Comparison of ENCODE assay signal across 15 cellular contexts in the genomic region with DNA sequence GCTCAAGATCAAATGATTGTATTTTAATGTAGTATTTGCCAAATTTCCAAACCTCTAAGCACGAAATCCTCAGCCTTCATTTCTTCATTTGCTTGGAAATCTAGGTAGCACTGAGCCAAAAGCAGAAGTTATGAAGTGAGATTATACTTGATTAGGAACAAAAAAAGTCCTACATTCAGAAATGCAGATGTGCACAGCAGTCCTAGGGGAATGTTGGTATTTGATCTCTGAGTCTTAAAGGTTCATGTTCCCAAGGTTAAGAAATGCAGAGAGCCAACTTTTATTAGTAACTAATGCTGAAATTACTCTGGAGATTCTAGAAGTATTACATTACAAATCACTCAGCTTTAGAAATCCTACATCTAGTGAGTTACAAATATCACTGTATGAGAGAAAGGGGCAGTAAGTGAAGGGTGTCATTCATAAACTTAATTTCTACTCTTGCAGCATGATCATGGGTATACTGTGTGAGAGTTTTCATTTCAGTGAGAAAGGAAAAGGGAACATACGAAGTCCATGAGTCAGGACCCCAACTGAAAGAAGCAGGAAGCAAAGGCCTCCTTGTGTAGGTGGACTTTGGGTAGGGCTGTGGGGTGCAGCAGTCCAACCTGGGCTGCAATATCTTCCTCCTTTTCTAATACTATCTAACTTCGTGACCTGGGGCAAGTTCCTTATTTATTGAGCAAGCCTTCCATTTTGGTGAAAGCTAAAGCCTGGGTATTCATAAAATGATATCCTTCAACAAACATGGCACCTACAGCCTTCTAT.
DNase-seq lines count a peak whose midpoint lies in the region; ATAC-seq, FAIRE-seq and TF ChIP-seq lines count a peak whose summit lies in the region.
"Had no signal": no experiment of that assay in that cellular context is flagged by ENCODE, and none has a peak within 500 bp of the region (broad histone marks: within the 10 kb centered on the region; RNA-seq: fewer than 3 reads in every experiment).

No MANE protein-coding gene starts in this region.

- H3K4me1 ChIP-seq in adipocyte (ENCODE audit: control insufficient read depth, insufficient read depth, low read length): peaks cover 24% of the 10 kb centered on the region
- no peaks in the 10 kb centered on the region for H3K4me1 ChIP-seq in small intestine (ENCODE audit: control insufficient read depth in 2 of 2, insufficient read depth in 1 of 2, low read depth in 1 of 2, low read length in 1 of 2)

- intact Hi-C loops in left colon (cut with DNase I, micrococcal nuclease) (no loop called here), lower leg skin (cut with DNase I; ENCODE audit: low total_unique reads) (no loop called here)

- TF ChIP-seq POLR2A in NB4 (IDR thresholded peaks at IDR 0.05; ENCODE audit: extremely low read depth, insufficient read length): no peak
- TF ChIP-seq POLR2A in lower leg skin (IDR thresholded peaks at IDR 0.05): no peak

- H3K4me3 ChIP-seq in NB4 (ENCODE audit: low read depth, low read length) (no peak overlapping the region), adipocyte (ENCODE audit: low read length) (peak overlapping the region; percentile 14), small intestine (ENCODE audit: low read depth in 1 of 2, low read length in 2 of 2) (no peak overlapping the region), lower leg skin (ENCODE audit: low read depth, poor library complexity, severe bottlenecking) (no peak overlapping the region)

- H3K27ac ChIP-seq in small intestine (ENCODE audit: low read depth in 1 of 2, low read length in 1 of 2): no peak overlapping the region

- H3K9ac ChIP-seq in adipocyte (ENCODE audit: low read length): peak overlapping the region; percentile 28

- H3K9me3 ChIP-seq in adipocyte (ENCODE audit: control insufficient read depth, low read length) (no peaks in the 10 kb centered on the region), small intestine (ENCODE audit: control insufficient read depth, low read depth) (no peaks in the 10 kb centered on the region)
- H3K9me3 ChIP-seq: BE2C had no signal

- no peaks in the 10 kb centered on the region for H3K27me3 ChIP-seq in adipocyte (replicated peaks; ENCODE audit: control insufficient read depth, insufficient read depth, low read length)
- no peaks in the 10 kb centered on the region for H3K27me3 ChIP-seq in small intestine (ENCODE audit: control insufficient read depth in 2 of 2, insufficient read depth in 2 of 2, low read length in 2 of 2)
- H3K27me3 ChIP-seq: BE2C had no signal

- no peak for TF ChIP-seq CTCF in NB4 (IDR thresholded peaks at IDR 0.05; ENCODE audit: low read depth, low read length)
- TF ChIP-seq CTCF in lower leg skin (IDR thresholded peaks at IDR 0.05): no peak

- H3K36me3 ChIP-seq in adipocyte (ENCODE audit: control insufficient read depth, insufficient read depth, low read length, severe bottlenecking) (no peaks in the 10 kb centered on the region), small intestine (ENCODE audit: control insufficient read depth in 2 of 2, insufficient read depth in 2 of 2, low read length in 2 of 2) (no peaks in the 10 kb centered on the region)
- H3K36me3 ChIP-seq: BE2C had no signal

- ATAC-seq in left colon: peak; percentile 74

- 51 to 72% (median 57%) methylated on average over 3 of the region's 3 CpGs for WGBS in small intestine, 3 donors
- 85 to 89% methylated on average over 3 of the region's 3 CpGs for WGBS in lower leg skin, 2 donors

- FAIRE-seq in small intestine (lab: Jason Lieb, UNC): no peak

- DNase-seq in NB4 (ENCODE audit: low read depth) (peak; percentile 22), adipocyte (ENCODE audit: low read depth) (peak; percentile 38), left colon (no peak), small intestine (peak; percentile 74), DMS 273 (lab: John Stamatoyannopoulos, UW; ENCODE audit: unreplicated experiment) (no peak), lower leg skin (ENCODE audit: low spot score in 2 of 2) (no peak), NCI-H1048 (lab: John Stamatoyannopoulos, UW) (no peak)
- DNase-seq: BE2C; CD8-positive, alpha-beta memory T cell; DMS 273 treated with DMSO at 0.1 percent for 48 hours; KG1; NCI-H1417; NCI-H1930; NCI-H2171 treated with DMSO at 0.1 percent for 48 hours; NCI-H774 had no signal

Comparison
In these comparisons a context has a peak if more than half of its experiments do, and no peak if none do; other contexts are left out.
1. DNase-seq: peak in NB4 (single experiment), adipocyte (single experiment) and small intestine (single experiment); none in left colon (0 of 2), DMS 273 (single experiment), lower leg skin (0 of 2) and NCI-H1048 (single experiment).